ENCODE assay signal across 2 cellular contexts in genomic region chr20:1184638-1185315, GRCh38.
A peak's percentile ranks its signal among the peaks of the same experiment; 100 is the strongest.
TF ChIP-seq lines count a peak whose summit lies in the region.

TMEM74B (minus strand) TSS chr20:1184981; CDS start chr20:1183801, 1,180 bp downstream.

TF ChIP-seq in GM12878, 131 proteins besides CTCF, POLR2A, EP300 and RAD21:
- TF ChIP-seq USF1 (IDR thresholded peaks at IDR 0.05; ENCODE audit: borderline replicate concordance, extremely low read length, insufficient read depth, low read depth, low read length) (no peak), SUZ12 (IDR thresholded peaks at IDR 0.05; ENCODE audit: unreplicated experiment) (peak; percentile 48)

TF ChIP-seq in HepG2, 621 proteins besides CTCF, POLR2A, EP300 and RAD21 (continues in another document):
- TF ChIP-seq TAF15 (IDR thresholded peaks at IDR 0.05; ENCODE audit: low read depth, low read length, poor library complexity, severe bottlenecking) (peak; percentile 77), SNAPC2 (CRISPR knock-in tag; IDR thresholded peaks at IDR 0.05) (no peak), ZSCAN31 (CRISPR knock-in tag; IDR thresholded peaks at IDR 0.05; ENCODE audit: low read depth) (0 out of 2 replicates have a peak, but pooled peaks have one; percentile 45), TRAFD1 (CRISPR knock-in tag; IDR thresholded peaks at IDR 0.05; ENCODE audit: borderline replicate concordance) (no peak), SNAPC5 (CRISPR knock-in tag; IDR thresholded peaks at IDR 0.05; ENCODE audit: borderline replicate concordance) (no peak), RFXAP (CRISPR knock-in tag; IDR thresholded peaks at IDR 0.05; ENCODE audit: borderline replicate concordance) (peak; percentile 47; the same call in 1 of the 2 replicates), CREB3 (CRISPR knock-in tag; IDR thresholded peaks at IDR 0.05) (peak; percentile 18; the same call in 1 of the 2 replicates), AKAP8 (CRISPR knock-in tag; IDR thresholded peaks at IDR 0.05) (peak; percentile 23; the same call in 1 of the 2 replicates), SKIL (CRISPR knock-in tag; IDR thresholded peaks at IDR 0.05; ENCODE audit: borderline replicate concordance) (0 out of 2 replicates have a peak, but pooled peaks have one; percentile 25), PREB (CRISPR knock-in tag; IDR thresholded peaks at IDR 0.05) (no peak), CHD2 (IDR thresholded peaks at IDR 0.05; ENCODE audit: low read depth, low read length) (no peak), HHEX (CRISPR knock-in tag; IDR thresholded peaks at IDR 0.05) (no peak), ZNF460 (CRISPR knock-in tag; IDR thresholded peaks at IDR 0.05; ENCODE audit: borderline replicate concordance) (no peak), ASH2L (IDR thresholded peaks at IDR 0.05; ENCODE audit: insufficient read length, low read depth, low read length) (no peak), TEAD2 (CRISPR knock-in tag; IDR thresholded peaks at IDR 0.05) (0 out of 2 replicates have a peak, but pooled peaks have one; percentile 6), ZNF124 (CRISPR knock-in tag; IDR thresholded peaks at IDR 0.05) (no peak), RBM22 (optimal IDR thresholded peaks at IDR 0.05; ENCODE audit: low read length) (no peak)
- TF ChIP-seq, protein P1, sequence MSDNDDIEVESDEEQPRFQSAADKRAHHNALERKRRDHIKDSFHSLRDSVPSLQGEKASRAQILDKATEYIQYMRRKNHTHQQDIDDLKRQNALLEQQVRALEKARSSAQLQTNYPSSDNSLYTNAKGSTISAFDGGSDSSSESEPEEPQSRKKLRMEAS (IDR thresholded peaks at IDR 0.05) = peak; percentile 76
- TF ChIP-seq, protein P2, sequence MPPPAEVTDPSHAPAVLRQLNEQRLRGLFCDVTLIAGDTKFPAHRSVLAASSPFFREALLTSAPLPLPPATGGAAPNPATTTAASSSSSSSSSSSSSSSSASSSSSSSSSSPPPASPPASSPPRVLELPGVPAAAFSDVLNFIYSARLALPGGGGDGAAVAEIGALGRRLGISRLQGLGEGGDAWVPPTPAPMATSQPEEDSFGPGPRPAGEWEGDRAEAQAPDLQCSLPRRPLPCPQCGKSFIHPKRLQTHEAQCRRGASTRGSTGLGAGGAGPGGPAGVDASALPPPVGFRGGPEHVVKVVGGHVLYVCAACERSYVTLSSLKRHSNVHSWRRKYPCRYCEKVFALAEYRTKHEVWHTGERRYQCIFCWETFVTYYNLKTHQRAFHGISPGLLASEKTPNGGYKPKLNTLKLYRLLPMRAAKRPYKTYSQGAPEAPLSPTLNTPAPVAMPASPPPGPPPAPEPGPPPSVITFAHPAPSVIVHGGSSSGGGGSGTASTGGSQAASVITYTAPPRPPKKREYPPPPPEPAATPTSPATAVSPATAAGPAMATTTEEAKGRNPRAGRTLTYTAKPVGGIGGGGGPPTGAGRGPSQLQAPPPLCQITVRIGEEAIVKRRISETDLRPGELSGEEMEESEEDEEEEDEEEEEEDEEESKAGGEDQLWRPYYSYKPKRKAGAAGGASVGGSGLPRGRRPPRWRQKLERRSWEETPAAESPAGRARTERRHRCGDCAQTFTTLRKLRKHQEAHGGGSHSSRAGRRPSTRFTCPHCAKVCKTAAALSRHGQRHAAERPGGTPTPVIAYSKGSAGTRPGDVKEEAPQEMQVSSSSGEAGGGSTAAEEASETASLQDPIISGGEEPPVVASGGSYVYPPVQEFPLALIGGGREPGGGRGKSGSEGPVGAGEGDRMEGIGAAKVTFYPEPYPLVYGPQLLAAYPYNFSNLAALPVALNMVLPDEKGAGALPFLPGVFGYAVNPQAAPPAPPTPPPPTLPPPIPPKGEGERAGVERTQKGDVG (CRISPR knock-in tag; IDR thresholded peaks at IDR 0.05; ENCODE audit: borderline replicate concordance) = no peak
- TF ChIP-seq, protein P3, sequence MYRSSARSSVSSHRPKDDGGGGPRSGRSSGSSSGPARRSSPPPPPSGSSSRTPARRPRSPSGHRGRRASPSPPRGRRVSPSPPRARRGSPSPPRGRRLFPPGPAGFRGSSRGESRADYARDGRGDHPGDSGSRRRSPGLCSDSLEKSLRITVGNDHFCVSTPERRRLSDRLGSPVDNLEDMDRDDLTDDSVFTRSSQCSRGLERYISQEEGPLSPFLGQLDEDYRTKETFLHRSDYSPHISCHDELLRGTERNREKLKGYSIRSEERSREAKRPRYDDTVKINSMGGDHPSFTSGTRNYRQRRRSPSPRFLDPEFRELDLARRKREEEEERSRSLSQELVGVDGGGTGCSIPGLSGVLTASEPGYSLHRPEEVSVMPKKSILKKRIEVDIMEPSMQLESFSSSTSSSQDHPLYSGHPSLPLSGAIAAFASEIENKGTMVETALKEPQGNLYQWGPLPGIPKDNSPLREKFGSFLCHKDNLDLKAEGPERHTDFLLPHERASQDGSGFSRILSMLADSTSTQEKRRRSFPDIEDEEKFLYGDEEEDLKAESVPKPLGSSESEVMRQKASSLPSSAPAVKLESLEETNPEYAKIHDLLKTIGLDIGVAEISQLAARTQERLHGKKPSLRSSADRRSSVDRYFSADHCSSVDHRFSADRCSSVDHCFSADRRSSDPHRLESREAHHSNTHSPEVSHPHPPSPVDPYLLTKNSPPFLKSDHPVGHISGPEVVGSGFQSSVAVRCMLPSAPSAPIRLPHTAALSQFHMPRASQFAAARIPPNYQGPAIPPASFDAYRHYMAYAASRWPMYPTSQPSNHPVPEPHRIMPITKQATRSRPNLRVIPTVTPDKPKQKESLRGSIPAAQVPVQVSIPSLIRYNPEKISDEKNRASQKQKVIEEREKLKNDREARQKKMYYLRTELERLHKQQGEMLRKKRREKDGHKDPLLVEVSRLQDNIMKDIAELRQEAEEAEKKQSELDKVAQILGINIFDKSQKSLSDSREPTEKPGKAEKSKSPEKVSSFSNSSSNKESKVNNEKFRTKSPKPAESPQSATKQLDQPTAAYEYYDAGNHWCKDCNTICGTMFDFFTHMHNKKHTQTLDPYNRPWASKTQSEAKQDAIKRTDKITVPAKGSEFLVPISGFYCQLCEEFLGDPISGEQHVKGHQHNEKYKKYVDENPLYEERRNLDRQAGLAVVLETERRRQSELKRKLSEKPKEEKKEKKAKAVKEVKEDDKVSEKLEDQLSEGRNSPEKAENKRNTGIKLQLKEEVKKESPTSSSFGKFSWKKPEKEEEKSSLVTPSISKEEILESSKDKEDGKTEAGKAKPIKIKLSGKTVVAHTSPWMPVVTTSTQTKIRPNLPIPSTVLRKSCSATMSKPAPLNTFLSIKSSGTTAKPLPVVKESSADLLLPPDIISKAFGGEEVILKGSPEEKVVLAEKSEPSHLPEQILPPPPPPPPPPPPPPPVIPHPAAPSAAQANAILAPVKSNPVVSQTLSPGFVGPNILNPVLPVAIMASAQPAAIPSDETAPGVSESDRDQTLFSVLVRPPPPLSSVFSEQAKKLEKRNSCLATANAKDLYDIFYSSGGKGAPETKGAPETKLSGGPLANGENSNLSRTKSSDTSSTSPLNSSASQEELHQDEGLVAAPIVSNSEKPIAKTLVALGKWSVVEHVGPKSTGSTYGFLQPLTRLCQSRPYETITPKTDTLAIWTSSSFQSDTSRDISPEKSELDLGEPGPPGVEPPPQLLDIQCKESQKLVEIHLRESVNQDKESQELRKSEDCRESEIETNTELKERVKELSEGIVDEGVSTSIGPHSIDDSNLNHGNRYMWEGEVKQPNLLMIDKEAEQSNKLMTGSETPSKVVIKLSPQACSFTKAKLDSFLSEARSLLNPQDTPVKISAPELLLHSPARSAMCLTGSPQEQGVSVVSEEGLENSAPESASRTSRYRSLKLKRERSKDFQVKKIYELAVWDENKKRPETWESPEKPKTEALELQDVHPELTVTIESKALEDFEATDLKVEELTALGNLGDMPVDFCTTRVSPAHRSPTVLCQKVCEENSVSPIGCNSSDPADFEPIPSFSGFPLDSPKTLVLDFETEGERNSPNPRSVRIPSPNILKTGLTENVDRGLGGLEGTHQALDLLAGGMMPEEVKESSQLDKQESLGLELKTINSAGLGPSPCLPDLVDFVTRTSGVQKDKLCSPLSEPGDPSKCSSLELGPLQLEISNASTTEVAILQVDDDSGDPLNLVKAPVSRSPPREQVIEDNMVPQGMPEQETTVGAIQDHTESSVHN (CRISPR knock-in tag; IDR thresholded peaks at IDR 0.05) = no peak
